8 cellular contexts compared by ENCODE assay signal in the genomic region with DNA sequence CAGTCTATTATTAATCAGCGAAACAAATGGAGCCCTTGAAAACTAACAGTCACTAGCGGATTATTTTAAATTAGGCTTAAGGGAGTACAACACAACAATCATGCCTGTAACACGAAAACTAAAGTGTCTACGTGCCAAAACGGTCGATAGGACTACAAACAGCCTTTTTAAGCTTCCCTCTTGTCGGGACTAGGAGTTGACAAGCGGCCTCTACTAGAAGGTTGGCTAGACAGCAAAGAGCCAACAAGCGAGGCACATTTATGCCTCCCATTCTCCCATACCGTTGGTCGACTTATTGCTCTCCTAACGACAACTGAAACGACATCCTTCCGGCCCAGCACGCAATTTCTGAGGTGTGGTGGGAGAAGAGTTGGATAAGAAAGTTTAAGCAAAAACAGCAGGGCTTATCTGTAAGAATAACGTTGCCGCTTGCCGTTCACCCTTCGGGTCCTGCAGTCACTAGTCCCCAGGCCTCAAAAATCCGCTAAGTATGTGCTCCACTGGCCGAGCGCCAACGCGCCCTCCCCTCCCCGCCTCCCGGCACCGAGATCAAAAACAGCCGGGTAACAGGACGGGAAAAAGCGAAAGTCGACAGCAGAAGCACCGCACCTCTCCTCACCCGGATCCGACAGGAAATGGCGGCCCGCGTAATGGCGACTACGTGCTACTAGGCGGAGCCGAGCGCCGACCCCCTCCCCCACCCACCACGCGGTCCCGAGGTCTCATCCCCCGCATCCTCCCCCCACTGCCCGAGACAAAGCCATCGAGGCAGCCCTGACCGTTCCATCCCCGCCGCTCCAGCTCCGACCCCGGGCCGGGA. TPM values are rescaled to one million over a fixed set of nuclear protein-coding genes. Genes with fewer than 3 reads are reported as not detected.
A peak's percentile ranks its signal among the peaks of the same experiment; 100 is the strongest.
DNase-seq lines count a peak whose midpoint lies in the region; ATAC-seq and TF ChIP-seq lines count a peak whose summit lies in the region.

No MANE protein-coding gene starts in this region.

- ATAC-seq in HG03135 (IDR thresholded peaks at IDR 0.05; ENCODE audit: unreplicated experiment) = peak; percentile 24
- ATAC-seq in GM19452 (IDR thresholded peaks at IDR 0.05; ENCODE audit: unreplicated experiment) = no peak

- DNase-seq in GM13976 (ENCODE audit: low spot score) (peak; percentile 81), NCI-H748 treated with DMSO at 0.1 percent for 48 hours (lab: John Stamatoyannopoulos, UW) (peak; percentile 62), lung microvascular endothelial cell (ENCODE audit: low read depth in 2 of 2) (peak; percentile 90 to 94)
- peak; percentile 92 for DNase-seq in activated CD8-positive, alpha-beta memory T cell treated with anti-CD3 and anti-CD28 coated beads for 24 hours
- DNase-seq in effector CD4-positive, alpha-beta T cell = peak; percentile 85
- peak; percentile 74 to 77 (median 74) for DNase-seq in stimulated activated CD4-positive, alpha-beta T cell treated with anti-CD3 and anti-CD28 coated beads, TNF-alpha, amount 100 ng/mL, for 1 hour (ENCODE audit: low read depth in 3 of 3, low spot score in 1 of 3)

- no peak for TF ChIP-seq CTCF in GM13976 (IDR thresholded peaks at IDR 0.05; ENCODE audit: borderline replicate concordance, control extremely low read depth, extremely low read depth, insufficient read depth, missing control alignments)

- in situ Hi-C loops in GM13976 (cut with MboI; ENCODE audit: low sequenced_read_pairs, unreplicated experiment) = no loop called here

RNA-seq across cellular contexts. Expression of a gene that starts 0.8 kb away (rescaled TPM):
- total RNA-seq in lung microvascular endothelial cell = 486 and 583 TPM in 2 replicates

RNA-seq across cellular contexts. Expression of a gene that starts 1.4 kb away (rescaled TPM):
- total RNA-seq in lung microvascular endothelial cell = 3.3 and 3.8 TPM in 2 replicates

RNA-seq across cellular contexts. Expression of a gene that starts 58.0 kb away (rescaled TPM):
- total RNA-seq in lung microvascular endothelial cell = 1.3 and 2.6 TPM in 2 replicates
